7 cellular contexts compared by ENCODE assay signal in genomic region chr19:48874309-48875135, GRCh38. TPM values are rescaled to one million over a fixed set of nuclear protein-coding genes. Genes with fewer than 3 reads are reported as not detected.
DNase-seq lines count a peak whose midpoint lies in the region; ATAC-seq and TF ChIP-seq lines count a peak whose summit lies in the region.
"Had no signal": no experiment of that assay in that cellular context is flagged by ENCODE, and none has a peak within 500 bp of the region (broad histone marks: within the 10 kb centered on the region; RNA-seq: fewer than 3 reads in every experiment).

No MANE protein-coding gene starts in this region.

- H3K4me3 Mint-ChIP-seq in brain = peak overlapping the region; percentile 98 to 100 (median 99)
- H3K4me3 Mint-ChIP-seq in natural killer cell treated with Interleukin-12 subunit alpha and Interleukin-12 subunit beta and Interleukin-15 and Interleukin-18, amount 100 ng/mL, for 72 hours = peak overlapping the region; percentile 100

- peaks cover 11% of the 10 kb centered on the region for H3K27me3 Mint-ChIP-seq in brain
- no peaks in the 10 kb centered on the region for H3K27me3 Mint-ChIP-seq in natural killer cell treated with Interleukin-12 subunit alpha and Interleukin-12 subunit beta and Interleukin-15 and Interleukin-18, amount 100 ng/mL, for 72 hours

- peak overlapping the region; percentile 100 for H3K27ac Mint-ChIP-seq in brain
- H3K27ac Mint-ChIP-seq in natural killer cell treated with Interleukin-12 subunit alpha and Interleukin-12 subunit beta and Interleukin-15 and Interleukin-18, amount 100 ng/mL, for 72 hours = peak overlapping the region; percentile 99

- peaks cover 62% of the 10 kb centered on the region for H3K4me1 Mint-ChIP-seq in brain
- H3K4me1 Mint-ChIP-seq in natural killer cell treated with Interleukin-12 subunit alpha and Interleukin-12 subunit beta and Interleukin-15 and Interleukin-18, amount 100 ng/mL, for 72 hours (ENCODE audit: low read depth in 2 of 2) = peaks cover 49 to 50% of the 10 kb centered on the region in 2 donors

- ATAC-seq in natural killer cell treated with Interleukin-12 subunit alpha and Interleukin-12 subunit beta and Interleukin-15 and Interleukin-18, amount 100 ng/mL, for 72 hours = no peak
- no peak for ATAC-seq in GM19463 (IDR thresholded peaks at IDR 0.05; ENCODE audit: unreplicated experiment)

- no peak for TF ChIP-seq CTCF in brain (conservative IDR thresholded peaks at IDR 0.05)

- DNase-seq in AG08395 (ENCODE audit: low spot score) = peak; percentile 27
- DNase-seq in HT1080 (ENCODE audit: low read depth) = peak; percentile 95
- DNase-seq in natural killer cell treated with Interleukin-12 subunit alpha and Interleukin-12 subunit beta and Interleukin-15 and Interleukin-18, amount 100 ng/mL, for 72 hours (ENCODE audit: low spot score) = no peak
- DNase-seq in mesenteric fat pad (ENCODE audit: low spot score) = no peak

- H3K9me3 Mint-ChIP-seq in brain = no peaks in the 10 kb centered on the region
- H3K9me3 Mint-ChIP-seq in natural killer cell treated with Interleukin-12 subunit alpha and Interleukin-12 subunit beta and Interleukin-15 and Interleukin-18, amount 100 ng/mL, for 72 hours = no peaks in the 10 kb centered on the region

- H3K36me3 Mint-ChIP-seq in brain = peaks cover 60% of the 10 kb centered on the region
- H3K36me3 Mint-ChIP-seq in natural killer cell treated with Interleukin-12 subunit alpha and Interleukin-12 subunit beta and Interleukin-15 and Interleukin-18, amount 100 ng/mL, for 72 hours = peaks cover 41% of the 10 kb centered on the region

RNA-seq across cellular contexts. Expression of gene PPP1R15A, which starts 2.3 kb away (rescaled TPM):
- total RNA-seq in HT1080 (2014; rRNA removed; shearing (Covaris generic)) = 44.3 and 49.4 TPM in 2 replicates
- polyA plus RNA-seq in HT1080 (2015; cell fraction: cytosol; rRNA removed) = 43.5 and 50.9 TPM in 2 replicates
- 64.1 and 68.3 TPM in 2 replicates for polyA plus RNA-seq in HT1080 (2015; cell fraction: nucleus; rRNA removed)
- 33.1 TPM for polyA plus RNA-seq in brain (ENCODE audit: insufficient read depth, low read depth, low replicate concordance)
- total RNA-seq in natural killer cell treated with Interleukin-12 subunit alpha and Interleukin-12 subunit beta and Interleukin-15 and Interleukin-18, amount 100 ng/mL, for 72 hours = 100 to 1,000 TPM in 1 of 2 donors, 10 to 100 TPM in 1; 74.1 to 111 TPM
- total RNA-seq in mesenteric fat pad = 152 TPM

RNA-seq across cellular contexts. Expression of gene PLEKHA4, which starts 6.1 kb away (rescaled TPM):
- 0.31 TPM in 1 of 2 replicates, not detected in the other for total RNA-seq in HT1080 (2014; rRNA removed; shearing (Covaris generic))
- 0.26 and 0.30 TPM in 2 replicates for polyA plus RNA-seq in HT1080 (2015; cell fraction: cytosol; rRNA removed)
- polyA plus RNA-seq in HT1080 (2015; cell fraction: nucleus; rRNA removed) = 0.82 and 3.0 TPM in 2 replicates
- polyA plus RNA-seq in brain (ENCODE audit: insufficient read depth, low read depth, low replicate concordance) = 3.4 TPM
- 1 to 10 TPM; 3.8 to 5.4 TPM for total RNA-seq in natural killer cell treated with Interleukin-12 subunit alpha and Interleukin-12 subunit beta and Interleukin-15 and Interleukin-18, amount 100 ng/mL, for 72 hours
- total RNA-seq in mesenteric fat pad = 44.9 TPM

RNA-seq across cellular contexts. Expression of gene TULP2, which starts 24.0 kb away (rescaled TPM):
- total RNA-seq in HT1080 (2014; rRNA removed; shearing (Covaris generic)) = not detected in 2 replicates
- polyA plus RNA-seq in HT1080 (2015; cell fraction: cytosol; rRNA removed) = not detected in 2 replicates
- polyA plus RNA-seq in HT1080 (2015; cell fraction: nucleus; rRNA removed) = 0.34 TPM in 1 of 2 replicates, not detected in the other
- 0.24 TPM for polyA plus RNA-seq in brain (ENCODE audit: insufficient read depth, low read depth, low replicate concordance)
- total RNA-seq in natural killer cell treated with Interleukin-12 subunit alpha and Interleukin-12 subunit beta and Interleukin-15 and Interleukin-18, amount 100 ng/mL, for 72 hours = not detected
- not detected for total RNA-seq in mesenteric fat pad
- total RNA-seq: NCI-H460 had no signal

RNA-seq across cellular contexts. Expression of gene NUCB1, which starts 25.6 kb away (rescaled TPM):
- 107 and 146 TPM in 2 replicates for total RNA-seq in HT1080 (2014; rRNA removed; shearing (Covaris generic))
- 209 and 210 TPM in 2 replicates for polyA plus RNA-seq in HT1080 (2015; cell fraction: cytosol; rRNA removed)
- 362 and 376 TPM in 2 replicates for polyA plus RNA-seq in HT1080 (2015; cell fraction: nucleus; rRNA removed)
- 237 TPM for polyA plus RNA-seq in brain (ENCODE audit: insufficient read depth, low read depth, low replicate concordance)
- total RNA-seq in natural killer cell treated with Interleukin-12 subunit alpha and Interleukin-12 subunit beta and Interleukin-15 and Interleukin-18, amount 100 ng/mL, for 72 hours = 100 to 1,000 TPM; 213 to 270 TPM
- total RNA-seq in mesenteric fat pad = 304 TPM

RNA-seq across cellular contexts. Expression of gene HSD17B14, which starts 38.2 kb away (rescaled TPM):
- total RNA-seq in HT1080 (2014; rRNA removed; shearing (Covaris generic)) = not detected in 2 replicates
- 0.28 TPM in 1 of 2 replicates, not detected in the other for polyA plus RNA-seq in HT1080 (2015; cell fraction: cytosol; rRNA removed)
- 0.31 and 1.1 TPM in 2 replicates for polyA plus RNA-seq in HT1080 (2015; cell fraction: nucleus; rRNA removed)
- 44.7 TPM for polyA plus RNA-seq in brain (ENCODE audit: insufficient read depth, low read depth, low replicate concordance)
- under 1 TPM in 1 of 2 donors, not detected in 1; 0.26 TPM for total RNA-seq in natural killer cell treated with Interleukin-12 subunit alpha and Interleukin-12 subunit beta and Interleukin-15 and Interleukin-18, amount 100 ng/mL, for 72 hours
- 9.4 TPM for total RNA-seq in mesenteric fat pad

Comparison
In these comparisons a context has a peak if more than half of its experiments do, and no peak if none do; other contexts are left out.
1. DNase-seq: peak in AG08395 (single experiment) and HT1080 (single experiment); none in natural killer cell treated with Interleukin-12 subunit alpha and Interleukin-12 subunit beta and Interleukin-15 and Interleukin-18, amount 100 ng/mL, for 72 hours (single experiment) and mesenteric fat pad (single experiment).